In the genomic region with DNA sequence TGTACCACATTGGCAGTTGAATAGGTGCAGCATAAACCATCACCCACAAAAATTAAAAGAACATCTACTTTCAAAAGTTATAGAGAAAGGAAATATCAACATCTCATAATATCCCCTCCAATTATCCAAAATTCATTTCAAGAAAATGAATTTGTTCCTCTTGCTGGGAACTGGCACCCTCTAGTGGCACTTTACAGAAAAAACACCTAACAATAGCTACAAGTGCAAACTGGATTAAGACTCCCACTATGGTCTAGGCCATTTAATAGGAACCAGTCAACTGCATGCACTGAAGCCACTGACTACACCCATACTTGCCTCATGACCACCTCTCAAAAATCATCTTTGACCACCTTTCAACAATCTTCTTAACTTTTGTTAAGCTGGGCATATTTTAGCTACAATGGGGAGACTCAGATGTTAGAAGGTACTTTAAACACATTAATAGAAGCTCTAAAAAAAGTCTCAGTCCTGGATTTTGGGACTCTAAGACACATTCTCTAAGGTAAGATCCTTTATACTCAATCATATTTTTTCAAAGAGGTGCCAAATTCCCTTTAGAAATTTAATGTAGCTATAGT, we compare ENCODE assay signal across 8 cellular contexts. TPM values are rescaled to one million over a fixed set of nuclear protein-coding genes. Genes with fewer than 3 reads are reported as not detected.
DNase-seq lines count a peak whose midpoint lies in the region; ATAC-seq, FAIRE-seq and TF ChIP-seq lines count a peak whose summit lies in the region.

No MANE protein-coding gene starts in this region.

- H3K9me3 ChIP-seq in OCI-LY3 (ENCODE audit: insufficient read depth, low read length) (no peaks in the 10 kb centered on the region), upper lobe of left lung (no peaks in the 10 kb centered on the region)

- no peak overlapping the region for H3K4me3 ChIP-seq in OCI-LY3 (ENCODE audit: low read length)
- no peak overlapping the region for H3K4me3 ChIP-seq in bronchial epithelial cell (ENCODE audit: low read depth, low read length)
- H3K4me3 ChIP-seq in upper lobe of left lung, result no peak overlapping the region

- peak; percentile 50 for DNase-seq in SIG-M5 treated with dmso at 0.1 percent for 504 hours (lab: John Stamatoyannopoulos, UW; ENCODE audit: unreplicated experiment)
- no peak for DNase-seq in SIG-M5 (lab: John Stamatoyannopoulos, UW)
- peak; percentile 65 for DNase-seq in bronchial epithelial cell (ENCODE audit: low read depth)
- DNase-seq in left colon, result no peak
- DNase-seq in upper lobe of left lung, result no peak

- H3K27ac ChIP-seq in OCI-LY3 (ENCODE audit: low read length), result no peak overlapping the region
- no peak overlapping the region for H3K27ac ChIP-seq in upper lobe of left lung

- FAIRE-seq in bronchial epithelial cell (lab: Jason Lieb, UNC), result no peak

- H3K4me2 ChIP-seq in OCI-LY3 (ENCODE audit: low read length), result no peak overlapping the region

- intact Hi-C loops in left colon (cut with DNase I, micrococcal nuclease), result no loop called here

- no peaks in the 10 kb centered on the region for H3K4me1 ChIP-seq in OCI-LY3 (ENCODE audit: low read length)
- H3K4me1 ChIP-seq in upper lobe of left lung, result peaks cover 2 to 6% (median 4%) of the 10 kb centered on the region in 4 donors

- H3K27me3 ChIP-seq in OCI-LY3 (ENCODE audit: low read depth, low read length) (no peaks in the 10 kb centered on the region), bronchial epithelial cell (ENCODE audit: control insufficient read depth, insufficient read depth, low read length) (no peaks in the 10 kb centered on the region), upper lobe of left lung (no peaks in the 10 kb centered on the region)

- no peak for TF ChIP-seq POLR2A in upper lobe of left lung (IDR thresholded peaks at IDR 0.05)

- TF ChIP-seq CTCF in OCI-LY3 (IDR thresholded peaks at IDR 0.05; ENCODE audit: low read depth, low read length), result peak; percentile 91
- TF ChIP-seq CTCF in bronchial epithelial cell (IDR thresholded peaks at IDR 0.05; ENCODE audit: insufficient read depth, low read length, severe bottlenecking), result peak; percentile 59
- TF ChIP-seq CTCF in upper lobe of left lung (IDR thresholded peaks at IDR 0.05), result peak; percentile 51 to 69 (median 67)

- peaks cover 15% of the 10 kb centered on the region for H3K36me3 ChIP-seq in OCI-LY3 (replicated peaks; ENCODE audit: low read depth, low read length)
- peaks cover 18% of the 10 kb centered on the region for H3K36me3 ChIP-seq in bronchial epithelial cell (ENCODE audit: control insufficient read depth, insufficient read depth, low read length)
- H3K36me3 ChIP-seq in upper lobe of left lung, result peaks cover 23 to 86% (median 57%) of the 10 kb centered on the region in 4 donors

- no peaks in the 10 kb centered on the region for H3K79me2 ChIP-seq in OCI-LY3 (ENCODE audit: low read length)

- no peak overlapping the region for H2AFZ ChIP-seq in OCI-LY3 (ENCODE audit: low read depth, low read length)

- H3K9ac ChIP-seq in OCI-LY3 (ENCODE audit: low read length), result no peak overlapping the region

- TF ChIP-seq EP300 in upper lobe of left lung (IDR thresholded peaks at IDR 0.05), result no peak

- peak; percentile 42 for ATAC-seq in HG03378 (IDR thresholded peaks at IDR 0.05; ENCODE audit: unreplicated experiment)
- peak; percentile 62 for ATAC-seq in left colon
- peak in 1 of 2 donors; percentile 68 for ATAC-seq in upper lobe of left lung (ENCODE audit: low FRiP score in 2 of 2)
- no peak for ATAC-seq in HG03139 (IDR thresholded peaks at IDR 0.05; ENCODE audit: unreplicated experiment)

- no peaks in the 10 kb centered on the region for H4K20me1 ChIP-seq in OCI-LY3 (ENCODE audit: insufficient read depth, low read length)

RNA-seq across cellular contexts. Expression of a gene that starts 17.3 kb away (rescaled TPM):
- total RNA-seq in bronchial epithelial cell (6.1 and 6.9 TPM in 2 replicates), left colon (10 to 100 TPM; 11.7 to 15.1 TPM), upper lobe of left lung (10 to 100 TPM in 5 of 6 donors, 1 to 10 TPM in 1; 7.4 to 17.5 (median 13.7) TPM)

Comparison
In these comparisons a context has a peak if more than half of its experiments do, and no peak if none do; other contexts are left out.
1. DNase-seq: peak in SIG-M5 treated with dmso at 0.1 percent for 504 hours (single experiment) and bronchial epithelial cell (single experiment); none in SIG-M5 (single experiment), left colon (0 of 2) and upper lobe of left lung (0 of 2).
2. Peak in every context shown above with its lines, with median percentiles within 50 percentile points of each other: CTCF ChIP-seq.